Comparison of ENCODE assay signal across 9 cellular contexts in the genomic region with DNA sequence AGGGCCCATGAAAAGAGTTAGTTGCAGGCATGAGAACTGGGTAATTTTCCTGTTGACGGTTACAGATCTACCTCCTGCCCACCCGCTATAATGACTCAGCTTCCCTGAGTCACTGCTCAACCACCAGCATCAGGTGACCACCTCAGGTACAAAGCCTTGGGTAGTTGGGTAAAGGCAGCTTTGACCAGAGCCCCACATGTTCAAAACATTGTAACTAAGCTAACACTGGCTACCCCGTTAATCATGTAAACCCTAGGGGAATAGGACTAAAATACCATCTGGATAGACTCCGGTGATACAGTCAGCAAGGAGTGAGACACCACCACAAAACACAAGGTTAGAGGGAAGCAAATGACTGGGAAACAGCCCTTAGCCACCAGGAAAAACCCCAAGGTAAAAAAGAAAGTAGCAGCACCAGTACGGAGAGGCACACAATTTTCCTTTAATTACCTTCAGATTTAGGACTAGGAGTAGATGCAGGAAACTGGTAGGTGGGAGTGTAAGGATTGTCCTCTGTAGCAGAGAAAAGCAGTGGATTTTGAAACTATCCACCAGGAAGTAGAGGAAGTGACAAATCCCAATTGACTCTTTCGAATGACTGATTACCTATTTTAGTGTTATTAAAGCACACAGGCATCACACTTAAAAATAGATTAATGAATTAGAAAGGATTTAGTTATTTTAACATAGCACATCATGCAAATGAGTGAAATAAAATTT.
DNase-seq lines count a peak whose midpoint lies in the region; ATAC-seq lines count a peak whose summit lies in the region.
"Had no signal": no experiment of that assay in that cellular context is flagged by ENCODE, and none has a peak within 500 bp of the region (broad histone marks: within the 10 kb centered on the region; RNA-seq: fewer than 3 reads in every experiment).

No MANE protein-coding gene starts in this region.

- DNase-seq in stimulated activated CD4-positive, alpha-beta T cell treated with anti-CD3 and anti-CD28 coated beads, Interleukin-1b, Interleukin-23, amount 100 ng/mL, for 48 hours, result peak; percentile 28
- DNase-seq in stimulated activated CD4-positive, alpha-beta T cell treated with anti-CD3 and anti-CD28 coated beads, Interleukin-12 subunit alpha, Interleukin-12 subunit beta, amount 100 ng/mL, for 4 hours, result no peak
- DNase-seq in caudate nucleus (lab: John Stamatoyannopoulos, UW) (peak in 8 of 61 donors; percentile 19 to 70 (median 30)), NCI-H2196 (lab: John Stamatoyannopoulos, UW; ENCODE audit: unreplicated experiment) (no peak), NCI-H2029 (lab: John Stamatoyannopoulos, UW) (no peak), SK-N-DZ (ENCODE audit: low spot score) (no peak), COLO668 (lab: John Stamatoyannopoulos, UW; ENCODE audit: unreplicated experiment) (no peak)
- DNase-seq: midbrain had no signal

- H3K27ac ChIP-seq in caudate nucleus (ENCODE audit: low read depth, low read length), result peak overlapping the region; percentile 90

- peak; percentile 65 for ATAC-seq in HG03442 (IDR thresholded peaks at IDR 0.05; ENCODE audit: unreplicated experiment)
